In the genomic region with DNA sequence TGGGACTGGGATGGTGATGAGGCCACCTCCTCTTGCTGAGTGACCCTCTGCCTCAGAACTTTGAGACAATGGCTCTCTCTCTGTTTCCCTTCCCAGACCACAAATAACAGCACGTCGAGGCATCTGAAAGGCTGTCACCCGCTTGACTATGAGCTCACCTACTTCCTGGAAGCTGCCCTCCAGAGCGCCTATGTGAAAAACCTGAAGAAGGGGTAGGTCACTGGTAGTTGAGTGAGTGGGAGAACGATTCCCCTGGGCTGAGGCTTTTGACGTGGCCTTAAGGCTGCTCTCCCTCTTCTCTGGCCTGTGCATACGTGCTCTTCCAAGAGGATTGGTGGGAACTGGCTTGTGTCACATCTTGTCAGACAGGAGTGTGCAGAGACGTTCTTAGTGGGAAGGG, we compare ENCODE assay signal across 10 cellular contexts. TPM values are rescaled to one million over a fixed set of nuclear protein-coding genes. Genes with fewer than 3 reads are reported as not detected.
DNase-seq lines count a peak whose midpoint lies in the region; ATAC-seq and TF ChIP-seq lines count a peak whose summit lies in the region.
"Had no signal": no experiment of that assay in that cellular context is flagged by ENCODE, and none has a peak within 500 bp of the region (broad histone marks: within the 10 kb centered on the region; RNA-seq: fewer than 3 reads in every experiment).

No MANE protein-coding gene starts in this region.

- peak overlapping the region in 7 of 8 donors; percentile 32 to 90 (median 79) for H3K27ac ChIP-seq in spleen
- H3K27ac ChIP-seq: KMS-11 had no signal

- no peaks in the 10 kb centered on the region for H3K27me3 ChIP-seq in spleen (replicated peaks in 1 of 7)

- peak; percentile 25 for ATAC-seq in HG03460 (IDR thresholded peaks at IDR 0.05; ENCODE audit: unreplicated experiment)

- no peak for TF ChIP-seq CTCF in GM13977 (IDR thresholded peaks at IDR 0.05; ENCODE audit: extremely low read depth, insufficient read depth, missing control alignments)
- TF ChIP-seq CTCF in spleen (IDR thresholded peaks at IDR 0.05 in 8 of 11, conservative IDR thresholded peaks at IDR 0.05 in 3 of 11), result no peak

- H3K36me3 ChIP-seq in spleen, result peaks cover 0 to 85% (median 7%) of the 10 kb centered on the region in 6 donors

- H3K4me3 ChIP-seq in spleen, result no peak overlapping the region

- peak overlapping the region; percentile 66 for H3K4me3 Mint-ChIP-seq in activated T-helper 1 cell treated with anti-CD3 and anti-CD28 coated beads, Interleukin-12 subunit alpha, Interleukin-12 subunit beta, Interleukin-2, Interleukin-4 antibody, amounts not matched to agents 30 ng/mL and 10 ng/mL and 1 ng/mL, durations not matched to agents 14 hours and 24 hours and 36 hours
- H3K4me3 Mint-ChIP-seq: endodermal cell had no signal

- H3K36me3 Mint-ChIP-seq in activated T-helper 1 cell treated with anti-CD3 and anti-CD28 coated beads, Interleukin-12 subunit alpha, Interleukin-12 subunit beta, Interleukin-2, Interleukin-4 antibody, amounts not matched to agents 30 ng/mL and 10 ng/mL and 1 ng/mL, durations not matched to agents 14 hours and 24 hours and 36 hours (ENCODE audit: low read depth), result peaks cover 44% of the 10 kb centered on the region

- peak overlapping the region; percentile 84 for H3K27ac Mint-ChIP-seq in activated T-helper 1 cell treated with anti-CD3 and anti-CD28 coated beads, Interleukin-12 subunit alpha, Interleukin-12 subunit beta, Interleukin-2, Interleukin-4 antibody, amounts not matched to agents 30 ng/mL and 10 ng/mL and 1 ng/mL, durations not matched to agents 14 hours and 24 hours and 36 hours
- H3K27ac Mint-ChIP-seq: endodermal cell had no signal

- in situ Hi-C loops in GM13977 (cut with MboI; ENCODE audit: low pct_unique_long_range_greater_than_20kb, low sequenced_read_pairs, unreplicated experiment), result no loop called here

- no peaks in the 10 kb centered on the region for H3K27me3 Mint-ChIP-seq in activated T-helper 1 cell treated with anti-CD3 and anti-CD28 coated beads, Interleukin-12 subunit alpha, Interleukin-12 subunit beta, Interleukin-2, Interleukin-4 antibody, amounts not matched to agents 30 ng/mL and 10 ng/mL and 1 ng/mL, durations not matched to agents 14 hours and 24 hours and 36 hours (ENCODE audit: insufficient read depth)

- no peaks in the 10 kb centered on the region for H3K9me3 ChIP-seq in spleen

- peaks cover 78% of the 10 kb centered on the region for H3K4me1 Mint-ChIP-seq in activated T-helper 1 cell treated with anti-CD3 and anti-CD28 coated beads, Interleukin-12 subunit alpha, Interleukin-12 subunit beta, Interleukin-2, Interleukin-4 antibody, amounts not matched to agents 30 ng/mL and 10 ng/mL and 1 ng/mL, durations not matched to agents 14 hours and 24 hours and 36 hours (ENCODE audit: low read depth)

- peak; percentile 52 for DNase-seq in GM13977 (ENCODE audit: low spot score)
- peak; percentile 26 for DNase-seq in activated T-helper 1 cell treated with anti-CD3 and anti-CD28 coated beads, Interleukin-12 subunit alpha, Interleukin-12 subunit beta, Interleukin-2, Interleukin-4 antibody, amounts not matched to agents 30 ng/mL and 10 ng/mL and 1 ng/mL, durations not matched to agents 14 hours and 24 hours and 36 hours (ENCODE audit: low spot score)
- no peak for DNase-seq in spleen
- no peak for DNase-seq in NCI-H146 (lab: John Stamatoyannopoulos, UW)
- no peak for DNase-seq in NCI-H2107 (lab: John Stamatoyannopoulos, UW)
- no peak for DNase-seq in NCI-H1092 (lab: John Stamatoyannopoulos, UW)
- DNase-seq: endodermal cell; stimulated activated CD4-positive, alpha-beta T cell treated with anti-CD3 and anti-CD28 coated beads, Interleukin-12 subunit alpha, Interleukin-12 subunit beta, amount 100 ng/mL, for 4 hours had no signal

- intact Hi-C loops in activated T-helper 1 cell treated with anti-CD3 and anti-CD28 coated beads, Interleukin-12 subunit alpha, Interleukin-12 subunit beta, Interleukin-2, Interleukin-4 antibody, amounts not matched to agents 30 ng/mL and 10 ng/mL and 1 ng/mL, durations not matched to agents 14 hours and 24 hours and 36 hours (cut with micrococcal nuclease), result no loop called here
- intact Hi-C loops in spleen (cut with DNase I; ENCODE audit: low total_unique reads), result no loop called here

- WGBS in spleen, 5 donors, result 20 to 42% (median 29%) methylated on average over 8 of the region's 8 CpGs

- no peaks in the 10 kb centered on the region for H3K9me3 Mint-ChIP-seq in activated T-helper 1 cell treated with anti-CD3 and anti-CD28 coated beads, Interleukin-12 subunit alpha, Interleukin-12 subunit beta, Interleukin-2, Interleukin-4 antibody, amounts not matched to agents 30 ng/mL and 10 ng/mL and 1 ng/mL, durations not matched to agents 14 hours and 24 hours and 36 hours

- peaks cover 26 to 93% (median 70%) of the 10 kb centered on the region in 6 donors for H3K4me1 ChIP-seq in spleen

- TF ChIP-seq POLR2A in spleen (IDR thresholded peaks at IDR 0.05), result no peak

RNA-seq across cellular contexts. Expression of gene TTC7A, which starts 37.7 kb away (rescaled TPM):
- 72.5 and 77.2 TPM in 2 replicates for total RNA-seq in activated T-helper 1 cell treated with anti-CD3 and anti-CD28 coated beads, Interleukin-12 subunit alpha, Interleukin-12 subunit beta, Interleukin-2, Interleukin-4 antibody, amounts not matched to agents 30 ng/mL and 10 ng/mL and 1 ng/mL, durations not matched to agents 14 hours and 24 hours and 36 hours
- 10 to 100 TPM; 40.3 to 59.0 (median 47.6) TPM for total RNA-seq in spleen
- polyA plus RNA-seq in spleen, result 10 to 100 TPM; 13.6 to 37.6 (median 17.7) TPM

Comparison
In these comparisons a context has a peak if more than half of its experiments do, and no peak if none do; other contexts are left out.
1. DNase-seq: peak in GM13977 (single experiment) and activated T-helper 1 cell treated with anti-CD3 and anti-CD28 coated beads, Interleukin-12 subunit alpha, Interleukin-12 subunit beta, Interleukin-2, Interleukin-4 antibody, amounts not matched to agents 30 ng/mL and 10 ng/mL and 1 ng/mL, durations not matched to agents 14 hours and 24 hours and 36 hours (single experiment); none in spleen (single experiment), NCI-H146 (single experiment), NCI-H2107 (single experiment) and NCI-H1092 (single experiment).